Comparison of ENCODE assay signal across 8 cellular contexts in genomic region chr19:18322759-18323460, GRCh38. TPM values are rescaled to one million over a fixed set of nuclear protein-coding genes. Genes with fewer than 3 reads are reported as not detected.
DNase-seq lines count a peak whose midpoint lies in the region; ATAC-seq and TF ChIP-seq lines count a peak whose summit lies in the region.

Gene LSM4 (minus strand): TSS chr19:18323076. CDS start chr19:18323020, 56 bp downstream.

- peak within 1 kb of the TSS; percentile 85 to 98 (median 93) for H3K27ac ChIP-seq in adrenal gland
- peak within 1 kb of the TSS; percentile 62 to 98 (median 90) for H3K27ac ChIP-seq in heart left ventricle
- H3K27ac ChIP-seq in upper lobe of left lung: peak within 1 kb of the TSS; percentile 87 to 93 (median 88)

- H3K36me3 ChIP-seq in adrenal gland (replicated peaks in 1 of 2) (no peaks in the 10 kb centered on the region), heart left ventricle (no peaks in the 10 kb centered on the region), upper lobe of left lung (no peaks in the 10 kb centered on the region)

- WGBS in adrenal gland, 4 donors: 0 to 1% (median 1%) methylated on average over 20 to 75 of the region's 75 CpGs
- 0% methylated on average over 24 to 75 of the region's 75 CpGs for WGBS in heart left ventricle, 4 donors
- WGBS in upper lobe of left lung, 2 donors: 0% methylated on average over 31 to 51 of the region's 75 CpGs

- TF ChIP-seq CTCF in GM13976 (IDR thresholded peaks at IDR 0.05; ENCODE audit: borderline replicate concordance, control extremely low read depth, extremely low read depth, insufficient read depth, missing control alignments) (peak; percentile 47), adrenal gland (IDR thresholded peaks at IDR 0.05) (peak in 3 of 6 experiments; percentile 19 to 36 (median 25)), heart left ventricle (IDR thresholded peaks at IDR 0.05) (peak in 6 of 12 donors; percentile 5 to 38 (median 18)), upper lobe of left lung (IDR thresholded peaks at IDR 0.05) (peak in 3 of 6 experiments; percentile 34 to 61 (median 44))

- intact Hi-C loops in adrenal gland (cut with DNase I) (no loop called here), heart left ventricle (cut with DNase I) (loop anchor here in 8 of 10 donors (1.0 to 10.0 kb wide), 8 partner anchors 18 to 128 kb away; partner anchors contain the start of genes RAB3A (in 2 of the 8), JUND (in 1 of the 8) and MPV17L2 (in 1 of the 8)), posterior cingulate gyrus (cut with DNase I) (loop anchor here (2.0 kb wide), 1 partner anchor 42 kb away; the partner anchor contains the start of gene JUND)

- DNase-seq in GM13976 (ENCODE audit: low spot score): peak; percentile 99
- DNase-seq in NCI-H146 (lab: John Stamatoyannopoulos, UW): peak; percentile 99
- peak; percentile 98 to 100 (median 99) for DNase-seq in T-helper 1 cell
- DNase-seq in adrenal gland: peak; percentile 98 to 99 (median 99)
- DNase-seq in heart left ventricle: peak; percentile 98 to 99 (median 99)
- peak; percentile 97 to 100 (median 98) for DNase-seq in posterior cingulate gyrus
- DNase-seq in upper lobe of left lung: peak; percentile 98 to 100

- H3K4me1 ChIP-seq in adrenal gland (replicated peaks in 1 of 2): peaks cover 39 to 56% of the 10 kb centered on the region in 2 donors
- H3K4me1 ChIP-seq in heart left ventricle: peaks cover 2 to 60% (median 46%) of the 10 kb centered on the region in 12 donors
- H3K4me1 ChIP-seq in upper lobe of left lung: peaks cover 51 to 61% (median 56%) of the 10 kb centered on the region in 4 donors

- TF ChIP-seq POLR2A in adrenal gland (IDR thresholded peaks at IDR 0.05) (peak; percentile 71 to 85), heart left ventricle (IDR thresholded peaks at IDR 0.05) (peak; percentile 22 to 82), upper lobe of left lung (IDR thresholded peaks at IDR 0.05) (peak; percentile 32 to 94 (median 62))

- ATAC-seq in HG02870 (IDR thresholded peaks at IDR 0.05; ENCODE audit: unreplicated experiment) (peak; percentile 90), heart left ventricle (peak; percentile 96 to 98 (median 96)), upper lobe of left lung (ENCODE audit: low FRiP score in 2 of 2) (peak; percentile 98)

- in situ Hi-C loops in GM13976 (cut with MboI; ENCODE audit: low sequenced_read_pairs, unreplicated experiment): no loop called here

- H3K9me3 ChIP-seq in adrenal gland (replicated peaks in 1 of 3): no peaks in the 10 kb centered on the region
- H3K9me3 ChIP-seq in heart left ventricle: no peaks in the 10 kb centered on the region
- H3K9me3 ChIP-seq in upper lobe of left lung: no peaks in the 10 kb centered on the region

- TF ChIP-seq EP300 in upper lobe of left lung (IDR thresholded peaks at IDR 0.05): no peak

- H3K4me3 ChIP-seq in adrenal gland (peak within 1 kb of the TSS; percentile 39 to 76 (median 62)), heart left ventricle (peak within 1 kb of the TSS; percentile 25 to 91 (median 81)), upper lobe of left lung (peak within 1 kb of the TSS; percentile 64 to 88 (median 74))

- H3K27me3 ChIP-seq in adrenal gland: no peaks in the 10 kb centered on the region
- H3K27me3 ChIP-seq in heart left ventricle: no peaks in the 10 kb centered on the region
- H3K27me3 ChIP-seq in upper lobe of left lung: no peaks in the 10 kb centered on the region

RNA-seq across cellular contexts. Expression of gene LSM4, which starts in this region (rescaled TPM):
- total RNA-seq in adrenal gland (100 to 1,000 TPM; 107 to 290 (median 161) TPM), heart left ventricle (100 to 1,000 TPM in 5 of 9 donors, 10 to 100 TPM in 4; 65.8 to 167 (median 101) TPM), upper lobe of left lung (100 to 1,000 TPM in 4 of 6 donors, 10 to 100 TPM in 2; 39.8 to 147 (median 107) TPM)
- polyA plus RNA-seq in adrenal gland (100 to 1,000 TPM; 105 to 195 (median 120) TPM), heart left ventricle (100 to 1,000 TPM; 127 to 171 TPM)

Comparison
In these comparisons a context has a peak if more than half of its experiments do, and no peak if none do; other contexts are left out.
1. Peak in every context shown above with its lines: DNase-seq, ATAC-seq, H3K4me3 ChIP-seq and H3K27ac ChIP-seq.
2. intact Hi-C loops: an anchor here in heart left ventricle (1.0 to 10.0 kb wide) and posterior cingulate gyrus (2.0 kb wide); none called in adrenal gland.